19 cellular contexts compared by ENCODE assay signal in genomic region chr19:3041302-3041701, GRCh38. TPM values are rescaled to one million over a fixed set of nuclear protein-coding genes. Genes with fewer than 3 reads are reported as not detected.
A peak's percentile ranks its signal among the peaks of the same experiment; 100 is the strongest.
DNase-seq lines count a peak whose midpoint lies in the region; ATAC-seq, FAIRE-seq and TF ChIP-seq lines count a peak whose summit lies in the region.
"Had no signal": no experiment of that assay in that cellular context is flagged by ENCODE, and none has a peak within 500 bp of the region (broad histone marks: within the 10 kb centered on the region; RNA-seq: fewer than 3 reads in every experiment).

No MANE protein-coding gene starts in this region.

- TF ChIP-seq CTCF in K562 (IDR thresholded peaks at IDR 0.05 in 2 of 3, conservative IDR thresholded peaks at IDR 0.05 in 1 of 3; ENCODE audit: insufficient read depth in 2 of 3, low read depth in 1 of 3, low read length in 3 of 3) (no peak), vagina (IDR thresholded peaks at IDR 0.05) (no peak)

- H3K9me3 ChIP-seq in K562 (replicated peaks; ENCODE audit: control insufficient read depth, insufficient read depth, low read depth, low read length) (no peaks in the 10 kb centered on the region), vagina (no peaks in the 10 kb centered on the region)
- H3K9me3 ChIP-seq in CD4-positive, alpha-beta memory T cell (ENCODE audit: control insufficient read depth in 1 of 2, low read length in 2 of 2): no peaks in the 10 kb centered on the region
- H3K9me3 ChIP-seq: psoas muscle had no signal

- POLR2A ChIA-PET in K562 (lab: Yijun Ruan, JAX): no interaction called here
- POLR2A ChIA-PET in naive thymus-derived CD8-positive, alpha-beta T cell (lab: Charles Lee): interaction anchor here (11.8 kb wide), 1 partner anchor 16 kb away, joined by 519 read pairs; the partner anchor contains the start of gene TLE5
- POLR2A ChIA-PET in CD4-positive, alpha-beta memory T cell (lab: Charles Lee; ENCODE audit: partially characterized antibody): interaction anchor here (15.6 kb wide), 1 partner anchor 16 kb away, joined by 555 read pairs; the partner anchor contains the start of gene TLE5

- peak overlapping the region; percentile 28 to 90 for H3K27ac Mint-ChIP-seq in stimulated activated naive CD8-positive, alpha-beta T cell treated with anti-CD3 and anti-CD28 coated beads, Interleukin-15, amount 100 ng/mL, for 72 hours
- peak overlapping the region in 7 of 10 donors; percentile 53 to 89 (median 77) for H3K27ac Mint-ChIP-seq in naive thymus-derived CD8-positive, alpha-beta T cell
- peak overlapping the region in 1 of 7 donors; percentile 18 for H3K27ac Mint-ChIP-seq in CD4-positive, alpha-beta memory T cell
- H3K27ac Mint-ChIP-seq: activated CD4-positive, alpha-beta memory T cell treated with anti-CD3 and anti-CD28 coated beads for 36 hours; activated naive CD4-positive, alpha-beta T cell treated with anti-CD3 and anti-CD28 coated beads, Interleukin-2, amount 10 ng/mL, durations not matched to agents 7 days and 5 days; HFFc6; natural killer cell had no signal

- H3K4me1 ChIP-seq in K562 (replicated peaks in 1 of 2; ENCODE audit: control insufficient read depth in 2 of 2, insufficient read depth in 2 of 2, low read length in 2 of 2): peaks cover 31 to 48% of the 10 kb centered on the region in 2 experiments
- peaks cover 31% of the 10 kb centered on the region for H3K4me1 ChIP-seq in vagina
- H3K4me1 ChIP-seq in CD4-positive, alpha-beta memory T cell (ENCODE audit: insufficient read depth, low read length): peaks cover 9% of the 10 kb centered on the region

- FAIRE-seq in K562 (lab: Jason Lieb, UNC): no peak
- FAIRE-seq: astrocyte had no signal

- CTCF ChIA-PET in K562 (lab: Yijun Ruan, JAX; ENCODE audit: low intra/inter-chr PET ratio): no interaction called here
- CTCF ChIA-PET in CD4-positive, alpha-beta memory T cell (lab: Charles Lee; ENCODE audit: partially characterized antibody): no interaction called here

- no peak for DNase-seq in stimulated activated naive CD8-positive, alpha-beta T cell treated with anti-CD3 and anti-CD28 coated beads, Interleukin-15, amount 100 ng/mL, for 72 hours
- no peak for DNase-seq in stimulated activated naive CD8-positive, alpha-beta T cell treated with anti-CD3 and anti-CD28 coated beads, Interleukin-15, Interleukin-2, amounts not matched to agents 100 U/mL and 50 U/mL, for 24 hours
- DNase-seq in K562 (ENCODE audit: extremely low read depth in 1 of 4, low spot score in 3 of 4): no peak
- no peak for DNase-seq in naive thymus-derived CD8-positive, alpha-beta T cell
- no peak for DNase-seq in vagina (ENCODE audit: extremely low spot score in 2 of 2)
- DNase-seq in CD4-positive, alpha-beta memory T cell: no peak
- DNase-seq in HCEC 1CT: no peak
- DNase-seq in NCI-H82 (lab: John Stamatoyannopoulos, UW): no peak
- DNase-seq: ACHN; activated CD4-positive, alpha-beta memory T cell treated with anti-CD3 and anti-CD28 coated beads for 36 hours; activated naive CD4-positive, alpha-beta T cell treated with anti-CD3 and anti-CD28 coated beads, Interleukin-2, amount 10 ng/mL, durations not matched to agents 7 days and 5 days; activated T-cell treated with anti-CD3 and anti-CD28 coated beads, Interleukin-2, amount 50 U/mL, for 4 hours; DMS153; HFFc6; natural killer cell; NCI-H1930; psoas muscle; T-helper 2 cell had no signal

- H3K27me3 Mint-ChIP-seq in stimulated activated naive CD8-positive, alpha-beta T cell treated with anti-CD3 and anti-CD28 coated beads, Interleukin-15, amount 100 ng/mL, for 72 hours: no peaks in the 10 kb centered on the region
- no peaks in the 10 kb centered on the region for H3K27me3 Mint-ChIP-seq in naive thymus-derived CD8-positive, alpha-beta T cell
- H3K27me3 Mint-ChIP-seq in CD4-positive, alpha-beta memory T cell: no peaks in the 10 kb centered on the region
- H3K27me3 Mint-ChIP-seq: activated CD4-positive, alpha-beta memory T cell treated with anti-CD3 and anti-CD28 coated beads for 36 hours had no signal

- no peaks in the 10 kb centered on the region for H3K79me2 ChIP-seq in K562 (ENCODE audit: control insufficient read depth, insufficient read depth, low read length)

- H3K4me3 Mint-ChIP-seq in stimulated activated naive CD8-positive, alpha-beta T cell treated with anti-CD3 and anti-CD28 coated beads, Interleukin-15, amount 100 ng/mL, for 72 hours: peak overlapping the region; percentile 57 to 67
- H3K4me3 Mint-ChIP-seq in naive thymus-derived CD8-positive, alpha-beta T cell: peak overlapping the region in 7 of 10 donors; percentile 18 to 62 (median 43)
- H3K4me3 Mint-ChIP-seq in CD4-positive, alpha-beta memory T cell: no peak overlapping the region
- H3K4me3 Mint-ChIP-seq: activated CD4-positive, alpha-beta memory T cell treated with anti-CD3 and anti-CD28 coated beads for 36 hours; activated naive CD4-positive, alpha-beta T cell treated with anti-CD3 and anti-CD28 coated beads, Interleukin-2, amount 10 ng/mL, durations not matched to agents 7 days and 5 days; activated T-cell treated with anti-CD3 and anti-CD28 coated beads, Interleukin-2, amount 50 U/mL, for 4 hours; HFFc6; natural killer cell had no signal

- H3K36me3 ChIP-seq in K562 (ENCODE audit: control insufficient read depth, insufficient read depth, low read length) (no peaks in the 10 kb centered on the region), vagina (no peaks in the 10 kb centered on the region)
- no peaks in the 10 kb centered on the region for H3K36me3 ChIP-seq in CD4-positive, alpha-beta memory T cell (ENCODE audit: insufficient read depth, low read length)

- BruUV-seq in K562 (replicated peaks; lab: Mats Ljungman, UMichigan): no TSS peak

- no peak overlapping the region for H3K4me2 ChIP-seq in K562 (ENCODE audit: insufficient read depth, low read length)

- no peak for ATAC-seq in stimulated activated naive CD8-positive, alpha-beta T cell treated with anti-CD3 and anti-CD28 coated beads, Interleukin-15, amount 100 ng/mL, for 72 hours
- ATAC-seq in stimulated activated naive CD8-positive, alpha-beta T cell treated with anti-CD3 and anti-CD28 coated beads, Interleukin-15, Interleukin-2, amounts not matched to agents 100 U/mL and 50 U/mL, for 24 hours: no peak
- ATAC-seq in K562: no peak
- no peak for ATAC-seq in naive thymus-derived CD8-positive, alpha-beta T cell
- ATAC-seq: natural killer cell, psoas muscle had no signal

- WGBS in K562 (ENCODE audit: insufficient coverage, low coverage, missing lambda C conversion rate): 75% methylated on average over 11 of the region's 11 CpGs

- no peak overlapping the region for H3K4me3 ChIP-seq in K562
- peak overlapping the region in 1 of 2 donors; percentile 26 for H3K4me3 ChIP-seq in vagina
- no peak overlapping the region for H3K4me3 ChIP-seq in CD4-positive, alpha-beta memory T cell (ENCODE audit: low read length in 2 of 2)
- H3K4me3 ChIP-seq: psoas muscle had no signal

- H3K27me3 ChIP-seq in K562 (ENCODE audit: control insufficient read depth in 2 of 2, insufficient read depth in 2 of 2, low read length in 2 of 2): no peaks in the 10 kb centered on the region
- H3K27me3 ChIP-seq in vagina: no peaks in the 10 kb centered on the region
- no peaks in the 10 kb centered on the region for H3K27me3 ChIP-seq in CD4-positive, alpha-beta memory T cell (ENCODE audit: insufficient read depth, low read length)

- in situ Hi-C loops in K562 (cut with MboI): no loop called here

- no peak for TF ChIP-seq EP300 in K562 (IDR thresholded peaks at IDR 0.05; ENCODE audit: low read length)

- TF ChIP-seq RAD21 in K562 (CRISPR knock-in tag; conservative IDR thresholded peaks at IDR 0.05 in 1 of 2, IDR thresholded peaks at IDR 0.05 in 1 of 2): no peak

- H3K4me1 Mint-ChIP-seq in stimulated activated naive CD8-positive, alpha-beta T cell treated with anti-CD3 and anti-CD28 coated beads, Interleukin-15, amount 100 ng/mL, for 72 hours: peaks cover 35% of the 10 kb centered on the region
- H3K4me1 Mint-ChIP-seq in naive thymus-derived CD8-positive, alpha-beta T cell: peaks cover 13 to 47% (median 36%) of the 10 kb centered on the region in 4 donors
- peaks cover 7 to 25% (median 12%) of the 10 kb centered on the region in 4 donors for H3K4me1 Mint-ChIP-seq in CD4-positive, alpha-beta memory T cell

- H3K9me3 Mint-ChIP-seq in stimulated activated naive CD8-positive, alpha-beta T cell treated with anti-CD3 and anti-CD28 coated beads, Interleukin-15, amount 100 ng/mL, for 72 hours: no peaks in the 10 kb centered on the region
- no peaks in the 10 kb centered on the region for H3K9me3 Mint-ChIP-seq in naive thymus-derived CD8-positive, alpha-beta T cell
- H3K9me3 Mint-ChIP-seq in CD4-positive, alpha-beta memory T cell: no peaks in the 10 kb centered on the region
- H3K9me3 Mint-ChIP-seq: activated CD4-positive, alpha-beta memory T cell treated with anti-CD3 and anti-CD28 coated beads for 36 hours; activated naive CD4-positive, alpha-beta T cell treated with anti-CD3 and anti-CD28 coated beads, Interleukin-2, amount 10 ng/mL, durations not matched to agents 7 days and 5 days; activated T-cell treated with anti-CD3 and anti-CD28 coated beads, Interleukin-2, amount 50 U/mL, for 4 hours; HFFc6; natural killer cell had no signal

- H4K20me1 ChIP-seq in K562 (replicated peaks; ENCODE audit: control insufficient read depth, insufficient read depth, low read length): no peaks in the 10 kb centered on the region

- TF ChIP-seq POLR2A in K562 (conservative IDR thresholded peaks at IDR 0.05) (no peak), vagina (IDR thresholded peaks at IDR 0.05) (no peak)

- H3K36me3 Mint-ChIP-seq in naive thymus-derived CD8-positive, alpha-beta T cell: no peaks in the 10 kb centered on the region
- no peaks in the 10 kb centered on the region for H3K36me3 Mint-ChIP-seq in CD4-positive, alpha-beta memory T cell
- H3K36me3 Mint-ChIP-seq: activated CD4-positive, alpha-beta memory T cell treated with anti-CD3 and anti-CD28 coated beads for 36 hours; activated naive CD4-positive, alpha-beta T cell treated with anti-CD3 and anti-CD28 coated beads, Interleukin-2, amount 10 ng/mL, durations not matched to agents 7 days and 5 days; natural killer cell had no signal

- intact Hi-C loops in K562 (cut with micrococcal nuclease) (no loop called here), vagina (cut with DNase I) (loop anchor here (5.0 kb wide), 1 partner anchor 59 kb away; no protein-coding TSS in a partner anchor)
- intact Hi-C loops in CD4-positive, alpha-beta memory T cell (cut with micrococcal nuclease): no loop called here

- H3K27ac ChIP-seq in K562 (ENCODE audit: extremely low read depth, low read depth, low read length): peak overlapping the region; percentile 71; the same call in 2 of the 3 replicates
- H3K27ac ChIP-seq in vagina: peak overlapping the region; percentile 18
- no peak overlapping the region for H3K27ac ChIP-seq in CD4-positive, alpha-beta memory T cell (ENCODE audit: low read depth, low read length)
- H3K27ac ChIP-seq: psoas muscle had no signal

- H3K9me1 ChIP-seq in K562 (ENCODE audit: control insufficient read depth, insufficient read depth, low read length): no peaks in the 10 kb centered on the region

- peak overlapping the region; percentile 53 to 75; a peak in 3 of 4 replicates for H3K9ac ChIP-seq in K562 (ENCODE audit: insufficient read depth in 1 of 2, low read depth in 2 of 2, low read length in 2 of 2)

- H2AFZ ChIP-seq in K562 (ENCODE audit: low read depth, low read length): peak overlapping the region; percentile 93

RNA-seq across cellular contexts. Expression of gene TLE2, which starts 12.2 kb away (rescaled TPM):
- 30.9 and 72.5 TPM in 2 replicates for total RNA-seq in K562 (2011; cell fraction: chromatin; rRNA removed; ENCODE audit: low replicate concordance)
- 30.0 and 48.0 TPM in 2 replicates for total RNA-seq in K562 (2011; cell fraction: nucleolus; rRNA removed)
- total RNA-seq in K562 (2011; cell fraction: nucleoplasm; rRNA removed): 19.1 and 21.2 TPM in 2 replicates
- total RNA-seq in K562 (2014; rRNA removed): 5.5 and 6.4 TPM in 2 replicates
- total RNA-seq in K562 (2014; rRNA removed; fragmentation: Illumina TruSeq; extraction: Trizol): 2.4 and 2.7 TPM in 2 replicates
- total RNA-seq in K562 (2015; rRNA removed; fragmentation: Illumina TruSeq; extraction: Trizol): 4.4 and 4.5 TPM in 2 replicates
- total RNA-seq in K562 (2021): 13.1 and 15.2 TPM in 2 replicates
- polyA plus RNA-seq in K562 (2011; rRNA removed): 10.7 and 12.0 TPM in 2 replicates
- 6.0 and 17.7 TPM in 2 replicates for polyA plus RNA-seq in K562 (2011; cell fraction: cytosol; rRNA removed)
- 34.3 and 67.6 TPM in 2 replicates for polyA plus RNA-seq in K562 (2011; cell fraction: nucleus; rRNA removed)
- polyA plus RNA-seq in K562 (2012): 25.8 and 36.0 TPM in 2 replicates
- polyA plus RNA-seq in K562 (2014; fragmentation: Illumina TruSeq; extraction: Trizol): 6.2 and 8.8 TPM in 2 replicates
- under 1 TPM; 0.35 to 0.53 TPM for polyA plus RNA-seq in K562 (2014; fragmentation: Nextera tagmentation; extraction: Ambion mirVana)
- polyA plus RNA-seq in K562 (2014; rRNA removed): 10.5 and 10.6 TPM in 2 replicates
- polyA minus RNA-seq in K562 (2011; rRNA and poly(A)+ RNA removed): 2.9 and 8.1 TPM in 2 replicates
- polyA minus RNA-seq in K562 (2011; cell fraction: cytosol; rRNA and poly(A)+ RNA removed): 10.4 and 11.6 TPM in 2 replicates
- polyA minus RNA-seq in K562 (2011; cell fraction: nucleus; rRNA and poly(A)+ RNA removed): 6.6 and 9.0 TPM in 2 replicates
- 10 to 100 TPM; 19.1 to 21.1 TPM for total RNA-seq in naive thymus-derived CD8-positive, alpha-beta T cell
- polyA plus RNA-seq in naive thymus-derived CD8-positive, alpha-beta T cell: 10 to 100 TPM in 2 of 3 donors, 1 to 10 TPM in 1; 7.0 to 12.4 (median 10.8) TPM
- total RNA-seq in vagina: 28.2 TPM
- total RNA-seq in CD4-positive, alpha-beta memory T cell: 10 to 100 TPM; 20.9 to 23.1 TPM
- polyA plus RNA-seq in CD4-positive, alpha-beta memory T cell: 1 to 10 TPM; 5.5 to 7.0 TPM

RNA-seq across cellular contexts. Expression of gene TLE5, which starts 21.0 kb away (rescaled TPM):
- total RNA-seq in K562 (2011; cell fraction: chromatin; rRNA removed; ENCODE audit: low replicate concordance): 147 and 335 TPM in 2 replicates
- total RNA-seq in K562 (2011; cell fraction: nucleolus; rRNA removed): 259 and 282 TPM in 2 replicates
- 209 and 242 TPM in 2 replicates for total RNA-seq in K562 (2011; cell fraction: nucleoplasm; rRNA removed)
- total RNA-seq in K562 (2014; rRNA removed) (264 and 355 TPM in 2 replicates), K562 (2014; rRNA removed; fragmentation: Illumina TruSeq; extraction: Trizol) (75.8 and 89.1 TPM in 2 replicates), K562 (2015; rRNA removed; fragmentation: Illumina TruSeq; extraction: Trizol) (172 and 178 TPM in 2 replicates), K562 (2021) (347 and 360 TPM in 2 replicates), vagina (451 TPM)
- polyA plus RNA-seq in K562 (2011; rRNA removed) (280 and 366 TPM in 2 replicates), K562 (2014; fragmentation: Illumina TruSeq; extraction: Trizol) (235 and 381 TPM in 2 replicates), K562 (2014; fragmentation: Nextera tagmentation; extraction: Ambion mirVana) (1 to 10 TPM; 2.0 to 6.2 TPM), K562 (2014; rRNA removed) (316 and 334 TPM in 2 replicates)
- polyA plus RNA-seq in K562 (2011; cell fraction: cytosol; rRNA removed): 357 and 770 TPM in 2 replicates
- polyA plus RNA-seq in K562 (2011; cell fraction: nucleus; rRNA removed): 343 and 561 TPM in 2 replicates
- polyA plus RNA-seq in K562 (2012): 396 and 430 TPM in 2 replicates
- polyA minus RNA-seq in K562 (2011; rRNA and poly(A)+ RNA removed): 222 and 305 TPM in 2 replicates
- polyA minus RNA-seq in K562 (2011; cell fraction: cytosol; rRNA and poly(A)+ RNA removed): 290 and 401 TPM in 2 replicates
- polyA minus RNA-seq in K562 (2011; cell fraction: nucleus; rRNA and poly(A)+ RNA removed): 64.5 and 71.5 TPM in 2 replicates
- 100 to 1,000 TPM; 981 to 983 TPM for total RNA-seq in naive thymus-derived CD8-positive, alpha-beta T cell
- polyA plus RNA-seq in naive thymus-derived CD8-positive, alpha-beta T cell: 100 to 1,000 TPM; 451 to 924 (median 555) TPM
- total RNA-seq in CD4-positive, alpha-beta memory T cell: 100 to 1,000 TPM; 876 to 900 TPM
- 100 to 1,000 TPM; 572 to 943 TPM for polyA plus RNA-seq in CD4-positive, alpha-beta memory T cell

RNA-seq across cellular contexts. Expression of gene GNA11, which starts 52.9 kb away (rescaled TPM):
- total RNA-seq in K562 (2011; cell fraction: chromatin; rRNA removed; ENCODE audit: low replicate concordance): 18.8 and 42.3 TPM in 2 replicates
- total RNA-seq in K562 (2011; cell fraction: nucleolus; rRNA removed): 20.7 and 22.8 TPM in 2 replicates
- total RNA-seq in K562 (2011; cell fraction: nucleoplasm; rRNA removed): 12.6 and 17.6 TPM in 2 replicates
- total RNA-seq in K562 (2014; rRNA removed): 14.5 and 19.3 TPM in 2 replicates
- total RNA-seq in K562 (2014; rRNA removed; fragmentation: Illumina TruSeq; extraction: Trizol): 7.0 and 12.7 TPM in 2 replicates
- total RNA-seq in K562 (2015; rRNA removed; fragmentation: Illumina TruSeq; extraction: Trizol): 13.4 and 16.5 TPM in 2 replicates
- 24.3 and 24.8 TPM in 2 replicates for total RNA-seq in K562 (2021)
- 3.6 and 9.7 TPM in 2 replicates for polyA plus RNA-seq in K562 (2011; rRNA removed)
- polyA plus RNA-seq in K562 (2011; cell fraction: cytosol; rRNA removed): 11.1 and 14.7 TPM in 2 replicates
- polyA plus RNA-seq in K562 (2011; cell fraction: nucleus; rRNA removed): 18.1 and 22.6 TPM in 2 replicates
- polyA plus RNA-seq in K562 (2012): 22.6 and 23.5 TPM in 2 replicates
- polyA plus RNA-seq in K562 (2014; fragmentation: Illumina TruSeq; extraction: Trizol): 23.5 and 24.5 TPM in 2 replicates
- under 1 TPM; 0.18 to 0.21 TPM for polyA plus RNA-seq in K562 (2014; fragmentation: Nextera tagmentation; extraction: Ambion mirVana)
- polyA plus RNA-seq in K562 (2014; rRNA removed): 16.6 and 18.2 TPM in 2 replicates
- polyA minus RNA-seq in K562 (2011; rRNA and poly(A)+ RNA removed): 1.6 and 10.8 TPM in 2 replicates
- polyA minus RNA-seq in K562 (2011; cell fraction: cytosol; rRNA and poly(A)+ RNA removed): 10.8 and 11.5 TPM in 2 replicates
- polyA minus RNA-seq in K562 (2011; cell fraction: nucleus; rRNA and poly(A)+ RNA removed): 4.6 and 5.7 TPM in 2 replicates
- 1 to 10 TPM; 5.1 to 5.4 TPM for total RNA-seq in naive thymus-derived CD8-positive, alpha-beta T cell
- under 1 TPM; 0.43 to 0.60 (median 0.47) TPM for polyA plus RNA-seq in naive thymus-derived CD8-positive, alpha-beta T cell
- total RNA-seq in vagina: 33.6 TPM
- 1 to 10 TPM; 3.5 to 3.9 TPM for total RNA-seq in CD4-positive, alpha-beta memory T cell
- under 1 TPM; 0.09 to 0.39 TPM for polyA plus RNA-seq in CD4-positive, alpha-beta memory T cell

Comparison
In these comparisons a context has a peak if more than half of its experiments do, and no peak if none do; other contexts are left out.
1. H3K4me3 Mint-ChIP-seq: peak in stimulated activated naive CD8-positive, alpha-beta T cell treated with anti-CD3 and anti-CD28 coated beads, Interleukin-15, amount 100 ng/mL, for 72 hours (2 of 2) and naive thymus-derived CD8-positive, alpha-beta T cell (7 of 10); none in CD4-positive, alpha-beta memory T cell (0 of 8).